8 cellular contexts compared by ENCODE assay signal in genomic region chr11:65117206-65118096, GRCh38. TPM values are rescaled to one million over a fixed set of nuclear protein-coding genes. Genes with fewer than 3 reads are reported as not detected.
DNase-seq lines count a peak whose midpoint lies in the region; ATAC-seq and TF ChIP-seq lines count a peak whose summit lies in the region.

TSS of gene ZNHIT2 (minus strand) at chr11:65117701. CDS start at chr11:65117653, 48 bp downstream.

- H3K27me3 ChIP-seq in breast epithelium = no peaks in the 10 kb centered on the region

- peak; percentile 62 for TF ChIP-seq POLR2A in breast epithelium (IDR thresholded peaks at IDR 0.05)

- peak within 1 kb of the TSS; percentile 100 for H3K27ac ChIP-seq in VCaP
- peak within 1 kb of the TSS; percentile 79 to 89 for H3K27ac ChIP-seq in breast epithelium
- H3K27ac ChIP-seq in skin epidermis = peak within 1 kb of the TSS; percentile 60 to 95 (median 90)

- POLR2A ChIA-PET in AG04449 (lab: Yijun Ruan, JAX) = interaction anchor here (0.6 to 1.9 kb wide), 4 partner anchors 15 to 151 kb away, joined by 3 to 7 read pairs (median 3); partner anchors contain the start of gene SYVN1

- H3K9me3 ChIP-seq in breast epithelium (no peaks in the 10 kb centered on the region), iPS-18c (ENCODE audit: control insufficient read depth, insufficient read depth, low read length) (no peaks in the 10 kb centered on the region)

- DNase-seq in AG04449 (ENCODE audit: low read depth, low spot score) (peak; percentile 84), NCI-H2196 (lab: John Stamatoyannopoulos, UW; ENCODE audit: unreplicated experiment) (peak; percentile 99), breast epithelium (ENCODE audit: low spot score in 2 of 2) (peak; percentile 99 to 100)

- no peaks in the 10 kb centered on the region for H3K36me3 ChIP-seq in breast epithelium

- CTCF ChIA-PET in AG04449 (lab: Yijun Ruan, JAX) = interaction anchor here (0.6 to 7.1 kb wide), 31 partner anchors 7 to 331 kb away, joined by 3 to 72 read pairs (median 4); partner anchors contain the start of genes ARL2, BATF2, CAPN1 and CDC42BPG

- peaks cover 10 to 21% of the 10 kb centered on the region in 2 donors for H3K4me1 ChIP-seq in breast epithelium

- peak; percentile 87 for TF ChIP-seq CTCF in AG04449 (IDR thresholded peaks at IDR 0.05; ENCODE audit: insufficient read depth, low read length, missing control alignments)
- TF ChIP-seq CTCF in VCaP (conservative IDR thresholded peaks at IDR 0.05) = peak; percentile 100
- peak; percentile 96 to 99 (median 99) for TF ChIP-seq CTCF in breast epithelium (IDR thresholded peaks at IDR 0.05)

- peak within 1 kb of the TSS; percentile 94 for H3K4me3 ChIP-seq in AG04449 (ENCODE audit: low read depth, low read length)
- peak within 1 kb of the TSS; percentile 90 to 97 (median 92) for H3K4me3 ChIP-seq in breast epithelium
- peak within 1 kb of the TSS; percentile 96 for H3K4me3 ChIP-seq in iPS-18c (ENCODE audit: insufficient read depth, low read depth, low read length)
- peak within 1 kb of the TSS; percentile 50 to 88 (median 77) for H3K4me3 ChIP-seq in skin epidermis

- intact Hi-C loops in breast epithelium (cut with DNase I; ENCODE audit: low total_unique reads) = no loop called here

- peak; percentile 56 for ATAC-seq in GM18868 (IDR thresholded peaks at IDR 0.05; ENCODE audit: unreplicated experiment)
- ATAC-seq in HG03135 (IDR thresholded peaks at IDR 0.05; ENCODE audit: unreplicated experiment) = peak; percentile 46

RNA-seq across cellular contexts. Expression of gene ZNHIT2, which starts in this region (rescaled TPM):
- total RNA-seq in breast epithelium = 10 to 100 TPM; 14.6 to 23.3 (median 20.3) TPM

Comparison
In these comparisons a context has a peak if more than half of its experiments do, and no peak if none do; other contexts are left out.
1. Peak in every context shown above with its lines: DNase-seq, ATAC-seq, H3K4me3 ChIP-seq and H3K27ac ChIP-seq.